Comparison of ENCODE assay signal across 19 cellular contexts in the genomic region with DNA sequence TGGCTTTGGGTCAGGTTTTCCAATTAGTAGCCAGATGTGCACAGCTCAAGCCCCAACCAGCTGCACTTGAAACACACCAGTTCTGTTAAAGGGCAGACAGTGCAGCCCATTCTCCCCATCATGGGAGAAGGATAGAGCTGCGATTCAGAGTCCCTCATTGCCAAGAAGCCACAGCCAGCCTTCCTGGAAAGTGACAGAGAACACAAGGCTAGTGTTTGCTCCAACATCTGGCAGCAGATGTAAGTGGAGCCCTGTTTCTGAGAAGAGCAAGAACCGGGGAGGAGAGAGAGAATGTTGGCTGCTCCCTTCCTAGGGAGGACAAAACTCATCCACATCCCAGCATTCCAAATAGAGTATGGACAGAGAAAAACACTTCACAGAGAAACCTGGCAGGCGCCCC.
DNase-seq lines count a peak whose midpoint lies in the region; ATAC-seq and TF ChIP-seq lines count a peak whose summit lies in the region.
"Had no signal": no experiment of that assay in that cellular context is flagged by ENCODE, and none has a peak within 500 bp of the region (broad histone marks: within the 10 kb centered on the region; RNA-seq: fewer than 3 reads in every experiment).

No MANE protein-coding gene starts in this region.

- no peak overlapping the region for H3K23ac ChIP-seq in H9 (ENCODE audit: insufficient read length, low read depth, low read length)

- no peak overlapping the region for H2AFZ ChIP-seq in H9 (ENCODE audit: low read length)

- no peak overlapping the region for H3K4me3 ChIP-seq in fibroblast of mammary gland (ENCODE audit: control insufficient read depth, low read depth, low read length)
- H3K4me3 ChIP-seq: psoas muscle had no signal

- H2BK20ac ChIP-seq in H9 (ENCODE audit: low read depth, low read length, poor library complexity, severe bottlenecking) = no peak overlapping the region

- no peak overlapping the region for H2BK5ac ChIP-seq in H9 (ENCODE audit: insufficient read length, low read length)

- no peaks in the 10 kb centered on the region for H3K9me3 ChIP-seq in H9 (ENCODE audit: control insufficient read depth, low read depth, low read length)
- H3K9me3 ChIP-seq: psoas muscle had no signal

- no peak overlapping the region for H3K4me2 ChIP-seq in H9 (ENCODE audit: insufficient read depth, insufficient read length, low read length)

- H3K27ac Mint-ChIP-seq in H9 = no peak overlapping the region
- H3K27ac Mint-ChIP-seq: activated naive CD8-positive, alpha-beta T cell; natural killer cell treated with Interleukin-12 subunit alpha and Interleukin-12 subunit beta and Interleukin-15 and Interleukin-18, amount 100 ng/mL, for 72 hours had no signal

- no peak overlapping the region for H4K5ac ChIP-seq in H9 (ENCODE audit: insufficient read length, low read depth, low read length)

- H3K4ac ChIP-seq in H9 (ENCODE audit: low read depth, low read length) = no peak overlapping the region

- H2AK5ac ChIP-seq in H9 (ENCODE audit: insufficient read length, low read length) = no peak overlapping the region

- H3K14ac ChIP-seq in H9 (ENCODE audit: insufficient read depth, low read length) = no peak overlapping the region

- no peaks in the 10 kb centered on the region for H3K79me2 ChIP-seq in H9 (ENCODE audit: insufficient read depth, low read length)

- no peak overlapping the region for H4K91ac ChIP-seq in H9 (ENCODE audit: insufficient read length, low read depth, low read length)

- TF ChIP-seq CTCF in H9 (conservative IDR thresholded peaks at IDR 0.05) = no peak
- TF ChIP-seq CTCF in fibroblast of mammary gland (conservative IDR thresholded peaks at IDR 0.05; ENCODE audit: control insufficient read depth, insufficient read depth, low read depth, low read length) = no peak

- peaks cover 2% of the 10 kb centered on the region; the same call in 1 of the 2 replicates for H3K27me3 Mint-ChIP-seq in H9 (ENCODE audit: low read depth)

- WGBS in H9 (ENCODE audit: extremely low coverage, insufficient read length, low lambda C conversion rate) = no CpG with 5 or more reads among the region's 3 CpGs

- no peak overlapping the region for H3K9ac ChIP-seq in H9 (ENCODE audit: extremely low read depth, insufficient read length, low read length)

- H3K4me1 Mint-ChIP-seq in H9 = peaks cover 7 to 20% of the 10 kb centered on the region in 2 experiments

- no peak overlapping the region for H2BK120ac ChIP-seq in H9 (ENCODE audit: low read depth, low read length, poor library complexity, severe bottlenecking)

- DNase-seq in H9 = peak; percentile 9
- peak; percentile 21 for DNase-seq in fibroblast of mammary gland (ENCODE audit: low read depth)
- DNase-seq in left lobe of liver (ENCODE audit: low spot score) = peak; percentile 16
- peak in 28 of 49 donors; percentile 10 to 72 (median 32) for DNase-seq in substantia nigra (lab: John Stamatoyannopoulos, UW)
- no peak for DNase-seq in NCI-H2171 treated with DMSO at 0.1 percent for 48 hours (lab: John Stamatoyannopoulos, UW)
- no peak for DNase-seq in activated naive CD4-positive, alpha-beta T cell treated with anti-CD3 and anti-CD28 coated beads, Interleukin-2, amount 50 U/mL, for 16 hours
- DNase-seq in HPDE6-E6E7 (ENCODE audit: extremely low spot score) = no peak
- DNase-seq: DMS153; effector memory CD4-positive, alpha-beta T cell; kidney; NCI-H1694; NCI-H2227 treated with DMSO at 0.1 percent for 48 hours; NCI-H82; psoas muscle; SIG-M5; T-helper 1 cell had no signal

- H3K23me2 ChIP-seq in H9 (ENCODE audit: insufficient read length, low read depth, low read length, poor library complexity, severe bottlenecking) = no peaks in the 10 kb centered on the region

- H3K9me3 Mint-ChIP-seq in H9 = no peaks in the 10 kb centered on the region
- H3K9me3 Mint-ChIP-seq: natural killer cell treated with Interleukin-12 subunit alpha and Interleukin-12 subunit beta and Interleukin-15 and Interleukin-18, amount 100 ng/mL, for 72 hours had no signal

- H4K20me1 ChIP-seq in H9 (ENCODE audit: control insufficient read depth, insufficient read depth, insufficient read length) = no peaks in the 10 kb centered on the region

- no peak overlapping the region for H3K56ac ChIP-seq in H9 (ENCODE audit: insufficient read length, low read depth, low read length)

- no peak overlapping the region for H4K8ac ChIP-seq in H9 (replicated peaks; ENCODE audit: insufficient read length, low read depth, low read length)

- no peaks in the 10 kb centered on the region for H3K36me3 Mint-ChIP-seq in H9 (ENCODE audit: insufficient read depth in 1 of 3, low read depth in 3 of 3)
- H3K36me3 Mint-ChIP-seq: activated naive CD8-positive, alpha-beta T cell; natural killer cell treated with Interleukin-12 subunit alpha and Interleukin-12 subunit beta and Interleukin-15 and Interleukin-18, amount 100 ng/mL, for 72 hours had no signal

- no peak overlapping the region for H3T11ph ChIP-seq in H9 (ENCODE audit: low read length)

- H2BK12ac ChIP-seq in H9 (ENCODE audit: insufficient read length, low read depth, low read length) = no peak overlapping the region

- no peak for ATAC-seq in left lobe of liver
- no peak for ATAC-seq in GM21423 (IDR thresholded peaks at IDR 0.05; ENCODE audit: unreplicated experiment)
- ATAC-seq: natural killer cell treated with Interleukin-12 subunit alpha and Interleukin-12 subunit beta and Interleukin-15 and Interleukin-18, amount 100 ng/mL, for 72 hours had no signal

- no peak overlapping the region for H3K4me3 Mint-ChIP-seq in H9
- H3K4me3 Mint-ChIP-seq: activated naive CD8-positive, alpha-beta T cell; natural killer cell treated with Interleukin-12 subunit alpha and Interleukin-12 subunit beta and Interleukin-15 and Interleukin-18, amount 100 ng/mL, for 72 hours had no signal

- H3K79me1 ChIP-seq in H9 (ENCODE audit: insufficient read depth, low read depth, low read length, poor library complexity, severe bottlenecking) = no peaks in the 10 kb centered on the region

- H3K27me3 ChIP-seq in H9 (ENCODE audit: insufficient read depth, low read length) = no peaks in the 10 kb centered on the region

- H3K4me1 ChIP-seq in H9 (ENCODE audit: insufficient read depth, low read length) = no peaks in the 10 kb centered on the region

- no peak overlapping the region for H2BK15ac ChIP-seq in H9 (ENCODE audit: low read depth, low read length)

- H3K18ac ChIP-seq in H9 (ENCODE audit: insufficient read length, low read depth, low read length) = no peak overlapping the region

- no peak overlapping the region for H3K27ac ChIP-seq in H9 (ENCODE audit: insufficient read length, low read depth, low read length)
- H3K27ac ChIP-seq in substantia nigra (ENCODE audit: low read depth, low read length, poor library complexity, severe bottlenecking) = no peak overlapping the region
- H3K27ac ChIP-seq: psoas muscle had no signal

Comparison
In these comparisons a context has a peak if more than half of its experiments do, and no peak if none do; other contexts are left out.
1. DNase-seq: peak in H9 (single experiment), fibroblast of mammary gland (single experiment), left lobe of liver (single experiment) and substantia nigra (28 of 49); none in NCI-H2171 treated with DMSO at 0.1 percent for 48 hours (single experiment), activated naive CD4-positive, alpha-beta T cell treated with anti-CD3 and anti-CD28 coated beads, Interleukin-2, amount 50 U/mL, for 16 hours (single experiment) and HPDE6-E6E7 (single experiment).